8 cellular contexts compared by ENCODE assay signal in genomic region chr3:161104561-161105551, GRCh38. TPM values are rescaled to one million over a fixed set of nuclear protein-coding genes. Genes with fewer than 3 reads are reported as not detected.
A peak's percentile ranks its signal among the peaks of the same experiment; 100 is the strongest.
DNase-seq lines count a peak whose midpoint lies in the region; ATAC-seq and TF ChIP-seq lines count a peak whose summit lies in the region.

B3GALNT1 (minus strand) TSS chr3:161105349; CDS start chr3:161086754, 18,595 bp downstream.

- DNase-seq in EL (peak; percentile 71), HL-60 (ENCODE audit: low read depth in 1 of 2, low spot score in 1 of 2) (no peak), T-helper 17 cell (no peak), LoVo (ENCODE audit: low spot score) (no peak)
- peak; percentile 14 to 15 for DNase-seq in stimulated activated CD4-positive, alpha-beta T cell treated with anti-CD3 and anti-CD28 coated beads, Interleukin-4, amount 100 ng/mL, for 4 hours

- H3K4me3 ChIP-seq in HL-60 (replicated peaks; ENCODE audit: insufficient read depth, low read length) (peak within 1 kb of the TSS; percentile 34), duodenal mucosa (ENCODE audit: low read depth in 1 of 2, low read length in 2 of 2) (peak within 1 kb of the TSS; percentile 81 to 83), liver (ENCODE audit: low read depth in 1 of 3, low read length in 3 of 3) (peak within 1 kb of the TSS; percentile 59 to 83 (median 70))

- 2% methylated on average over 97 of the region's 97 CpGs for WGBS in liver

- peak within 1 kb of the TSS; percentile 83 for H3K4me3 Mint-ChIP-seq in T-helper 17 cell

- H3K27ac ChIP-seq in HL-60 (replicated peaks) = no peak within 1 kb of the TSS
- peak within 1 kb of the TSS; percentile 54 for H3K27ac ChIP-seq in duodenal mucosa (ENCODE audit: low read depth, low read length)
- H3K27ac ChIP-seq in liver (ENCODE audit: low read depth in 1 of 2, low read length in 2 of 2) = no peak within 1 kb of the TSS

- no peak within 1 kb of the TSS for H3K27ac Mint-ChIP-seq in T-helper 17 cell

- peaks cover 6% of the 10 kb centered on the region for H3K4me1 Mint-ChIP-seq in T-helper 17 cell

- H3K9ac ChIP-seq in duodenal mucosa (ENCODE audit: low read depth in 1 of 2, low read length in 2 of 2) = peak within 1 kb of the TSS; percentile 62 to 64
- peak within 1 kb of the TSS in 1 of 2 donors; percentile 8 for H3K9ac ChIP-seq in liver (ENCODE audit: low read depth in 1 of 2, low read length in 2 of 2)

- H3K36me3 ChIP-seq in duodenal mucosa (ENCODE audit: control insufficient read depth in 1 of 2, insufficient read depth in 2 of 2, low read length in 2 of 2) = no peaks in the 10 kb centered on the region
- no peaks in the 10 kb centered on the region for H3K36me3 ChIP-seq in liver (ENCODE audit: control insufficient read depth in 4 of 4, insufficient read depth in 3 of 4, low read depth in 1 of 4, low read length in 3 of 4)

- H3K27me3 ChIP-seq in HL-60 (ENCODE audit: insufficient read depth, poor library complexity, severe bottlenecking) (peaks cover 17% of the 10 kb centered on the region), duodenal mucosa (ENCODE audit: control insufficient read depth in 1 of 2, insufficient read depth in 2 of 2, low read length in 2 of 2) (no peaks in the 10 kb centered on the region), liver (ENCODE audit: control insufficient read depth in 4 of 4, insufficient read depth in 4 of 4, low read length in 3 of 4) (no peaks in the 10 kb centered on the region)

- ATAC-seq in GM21367 (IDR thresholded peaks at IDR 0.05; ENCODE audit: unreplicated experiment) = peak; percentile 72
- ATAC-seq in T-helper 17 cell = peak; percentile 70

- H3K36me3 Mint-ChIP-seq in T-helper 17 cell (ENCODE audit: low read depth) = no peaks in the 10 kb centered on the region

- peaks cover 37% of the 10 kb centered on the region for H3K27me3 Mint-ChIP-seq in T-helper 17 cell

- H3K4me1 ChIP-seq in duodenal mucosa (ENCODE audit: control insufficient read depth in 1 of 2, insufficient read depth in 2 of 2, low read length in 2 of 2) (peaks cover 0 to 12% of the 10 kb centered on the region in 2 donors), liver (ENCODE audit: control insufficient read depth in 4 of 4, insufficient read depth in 4 of 4, low read length in 3 of 4) (peaks cover 0 to 15% (median 5%) of the 10 kb centered on the region in 4 donors)

- no peaks in the 10 kb centered on the region for H3K9me3 ChIP-seq in T-helper 17 cell (ENCODE audit: control insufficient read depth, low read length, poor library complexity, severe bottlenecking)
- no peaks in the 10 kb centered on the region for H3K9me3 ChIP-seq in duodenal mucosa (ENCODE audit: control insufficient read depth in 1 of 2, low read length in 2 of 2)
- H3K9me3 ChIP-seq in liver (ENCODE audit: control insufficient read depth in 4 of 4, low read length in 3 of 4) = no peaks in the 10 kb centered on the region

- TF ChIP-seq RAD21 in liver (IDR thresholded peaks at IDR 0.05) = no peak

- TF ChIP-seq CTCF in HL-60 (IDR thresholded peaks at IDR 0.05; ENCODE audit: insufficient read depth, low read length) (no peak), liver (IDR thresholded peaks at IDR 0.05; ENCODE audit: low read depth, low read length, missing input control) (no peak)

TF ChIP-seq in liver, 16 proteins besides CTCF, POLR2A, EP300 and RAD21:
- TF ChIP-seq YY1 (IDR thresholded peaks at IDR 0.05) (no peak), EGR1 (IDR thresholded peaks at IDR 0.05; ENCODE audit: low read depth in 2 of 2) (no peak), REST (IDR thresholded peaks at IDR 0.05) (no peak), NR2F2 (IDR thresholded peaks at IDR 0.05) (no peak), ZBTB33 (IDR thresholded peaks at IDR 0.05) (no peak), JUND (IDR thresholded peaks at IDR 0.05) (no peak), GABPA (IDR thresholded peaks at IDR 0.05 in 1 of 2, conservative IDR thresholded peaks at IDR 0.05 in 1 of 2) (no peak), HNF4G (IDR thresholded peaks at IDR 0.05) (no peak), TAF1 (conservative IDR thresholded peaks at IDR 0.05) (no peak), SP1 (IDR thresholded peaks at IDR 0.05) (no peak), RXRA (IDR thresholded peaks at IDR 0.05) (no peak), HNF4A (conservative IDR thresholded peaks at IDR 0.05) (no peak), MAX (IDR thresholded peaks at IDR 0.05) (no peak), FOXA1 (IDR thresholded peaks at IDR 0.05) (no peak), FOXA2 (IDR thresholded peaks at IDR 0.05) (no peak), ATF3 (IDR thresholded peaks at IDR 0.05) (no peak)

RNA-seq across cellular contexts. Expression of gene B3GALNT1, which starts in this region (rescaled TPM):
- total RNA-seq in T-helper 17 cell (1 to 10 TPM in 1 of 2 donors, not detected in 1; 1.4 TPM), liver (10 to 100 TPM in 1 of 2 donors, 1 to 10 TPM in 1; 1.0 to 23.7 TPM)
- under 1 TPM; 0.56 to 0.99 TPM for polyA plus RNA-seq in liver

Comparison
In these comparisons a context has a peak if more than half of its experiments do, and no peak if none do; other contexts are left out.
1. DNase-seq: peak in EL (single experiment) and stimulated activated CD4-positive, alpha-beta T cell treated with anti-CD3 and anti-CD28 coated beads, Interleukin-4, amount 100 ng/mL, for 4 hours (2 of 2); none in HL-60 (0 of 2), T-helper 17 cell (0 of 3) and LoVo (single experiment).
2. Peak in every context shown above with its lines, with median percentiles within 50 percentile points of each other: H3K4me3 ChIP-seq.